ENCODE assay signal across 16 cellular contexts in genomic region chr10:118729200-118729599, GRCh38. TPM values are rescaled to one million over a fixed set of nuclear protein-coding genes. Genes with fewer than 3 reads are reported as not detected.
DNase-seq lines count a peak whose midpoint lies in the region; ATAC-seq and TF ChIP-seq lines count a peak whose summit lies in the region.
"Had no signal": no experiment of that assay in that cellular context is flagged by ENCODE, and none has a peak within 500 bp of the region (broad histone marks: within the 10 kb centered on the region; RNA-seq: fewer than 3 reads in every experiment).

No MANE protein-coding gene starts in this region.

- H3K27me3 Mint-ChIP-seq in activated naive CD8-positive, alpha-beta T cell treated with anti-CD3 and anti-CD28 coated beads, Interleukin-2, amount 50 U/mL, for 24 hours, result no peaks in the 10 kb centered on the region
- H3K27me3 Mint-ChIP-seq in natural killer cell treated with Interleukin-12 subunit alpha and Interleukin-12 subunit beta and Interleukin-15 and Interleukin-18, amount 100 ng/mL, for 72 hours, result no peaks in the 10 kb centered on the region

- H3K4me3 ChIP-seq in thyroid gland (replicated peaks in 1 of 3), result no peak overlapping the region
- H3K4me3 ChIP-seq: dorsolateral prefrontal cortex, gastroesophageal sphincter, testis had no signal

- no peaks in the 10 kb centered on the region for H3K9me3 ChIP-seq in thyroid gland
- H3K9me3 ChIP-seq: gastroesophageal sphincter, testis had no signal

- peak overlapping the region in 1 of 3 donors; percentile 21 for H3K27ac ChIP-seq in thyroid gland
- H3K27ac ChIP-seq: 22Rv1 had no signal

- no peaks in the 10 kb centered on the region for H3K36me3 ChIP-seq in thyroid gland
- H3K36me3 ChIP-seq: gastroesophageal sphincter had no signal

- no peaks in the 10 kb centered on the region for H3K9me3 Mint-ChIP-seq in activated naive CD8-positive, alpha-beta T cell treated with anti-CD3 and anti-CD28 coated beads, Interleukin-2, amount 50 U/mL, for 24 hours
- no peaks in the 10 kb centered on the region for H3K9me3 Mint-ChIP-seq in natural killer cell treated with Interleukin-12 subunit alpha and Interleukin-12 subunit beta and Interleukin-15 and Interleukin-18, amount 100 ng/mL, for 72 hours
- H3K9me3 Mint-ChIP-seq: nephron had no signal

- H3K4me3 Mint-ChIP-seq in activated naive CD8-positive, alpha-beta T cell treated with anti-CD3 and anti-CD28 coated beads, Interleukin-2, amount 50 U/mL, for 24 hours, result no peak overlapping the region
- H3K4me3 Mint-ChIP-seq in natural killer cell treated with Interleukin-12 subunit alpha and Interleukin-12 subunit beta and Interleukin-15 and Interleukin-18, amount 100 ng/mL, for 72 hours, result peak overlapping the region; percentile 48
- H3K4me3 Mint-ChIP-seq: nephron had no signal

- intact Hi-C loops in thyroid gland (cut with DNase I), result no loop called here

- peaks cover 2% of the 10 kb centered on the region for H3K36me3 Mint-ChIP-seq in activated naive CD8-positive, alpha-beta T cell treated with anti-CD3 and anti-CD28 coated beads, Interleukin-2, amount 50 U/mL, for 24 hours (ENCODE audit: low read depth)
- no peaks in the 10 kb centered on the region for H3K36me3 Mint-ChIP-seq in natural killer cell treated with Interleukin-12 subunit alpha and Interleukin-12 subunit beta and Interleukin-15 and Interleukin-18, amount 100 ng/mL, for 72 hours

- H3K27ac Mint-ChIP-seq in activated naive CD8-positive, alpha-beta T cell treated with anti-CD3 and anti-CD28 coated beads, Interleukin-2, amount 50 U/mL, for 24 hours, result peak overlapping the region; percentile 46
- H3K27ac Mint-ChIP-seq in natural killer cell treated with Interleukin-12 subunit alpha and Interleukin-12 subunit beta and Interleukin-15 and Interleukin-18, amount 100 ng/mL, for 72 hours, result peak overlapping the region; percentile 79 to 82

- no peak for TF ChIP-seq CTCF in thyroid gland (IDR thresholded peaks at IDR 0.05)

- peaks cover 49% of the 10 kb centered on the region for H3K4me1 Mint-ChIP-seq in activated naive CD8-positive, alpha-beta T cell treated with anti-CD3 and anti-CD28 coated beads, Interleukin-2, amount 50 U/mL, for 24 hours
- H3K4me1 Mint-ChIP-seq in natural killer cell treated with Interleukin-12 subunit alpha and Interleukin-12 subunit beta and Interleukin-15 and Interleukin-18, amount 100 ng/mL, for 72 hours (ENCODE audit: low read depth in 2 of 2), result peaks cover 38 to 47% of the 10 kb centered on the region in 2 donors

- no peak for TF ChIP-seq POLR2A in thyroid gland (IDR thresholded peaks at IDR 0.05)

- no peaks in the 10 kb centered on the region for H3K27me3 ChIP-seq in thyroid gland
- H3K27me3 ChIP-seq: dorsolateral prefrontal cortex, gastroesophageal sphincter, testis had no signal

- WGBS in thyroid gland, 2 donors, result 80 to 82% methylated on average over 3 of the region's 3 CpGs

- ATAC-seq in HG03460 (IDR thresholded peaks at IDR 0.05; ENCODE audit: unreplicated experiment), result peak; percentile 3
- no peak for ATAC-seq in activated naive CD8-positive, alpha-beta T cell treated with anti-CD3 and anti-CD28 coated beads, Interleukin-2, amount 50 U/mL, for 24 hours
- ATAC-seq in natural killer cell treated with Interleukin-12 subunit alpha and Interleukin-12 subunit beta and Interleukin-15 and Interleukin-18, amount 100 ng/mL, for 72 hours, result no peak

- peaks cover 12 to 32% of the 10 kb centered on the region in 2 donors for H3K4me1 ChIP-seq in thyroid gland

- DNase-seq in NCI-H2171 treated with DMSO at 0.1 percent for 48 hours (lab: John Stamatoyannopoulos, UW) (peak; percentile 4), NCI-H2171 (lab: John Stamatoyannopoulos, UW) (no peak), DMS153 (lab: John Stamatoyannopoulos, UW) (no peak), GOT3 (lab: John Stamatoyannopoulos, UW) (no peak), thyroid gland (no peak)
- no peak for DNase-seq in activated naive CD8-positive, alpha-beta T cell treated with anti-CD3 and anti-CD28 coated beads, Interleukin-2, amount 50 U/mL, for 24 hours
- DNase-seq in natural killer cell treated with Interleukin-12 subunit alpha and Interleukin-12 subunit beta and Interleukin-15 and Interleukin-18, amount 100 ng/mL, for 72 hours (ENCODE audit: low spot score), result no peak
- DNase-seq: aorta, dorsolateral prefrontal cortex, NCI-H1105, NCI-H510A treated with DMSO at 0.1 percent for 48 hours, testis had no signal

RNA-seq across cellular contexts. Expression of gene CACUL1, which starts 25.6 kb away (rescaled TPM):
- 10 to 100 TPM; 28.9 to 29.9 TPM for total RNA-seq in natural killer cell treated with Interleukin-12 subunit alpha and Interleukin-12 subunit beta and Interleukin-15 and Interleukin-18, amount 100 ng/mL, for 72 hours
- total RNA-seq in thyroid gland, result 10 to 100 TPM; 23.0 to 36.8 (median 31.5) TPM
